ENCODE assay signal across 26 cellular contexts in genomic region chr17:44745301-44745700, GRCh38.
"Had no signal": no experiment of that assay in that cellular context is flagged by ENCODE, and none has a peak within 500 bp of the region (broad histone marks: within the 10 kb centered on the region; RNA-seq: fewer than 3 reads in every experiment).

No MANE protein-coding gene starts in this region.

- ATAC-seq: activated naive CD4-positive, alpha-beta T cell treated with anti-CD3 and anti-CD28 coated beads, Interleukin-2, amount 50 U/mL, for 72 hours; effector memory CD8-positive, alpha-beta T cell; left cardiac atrium; left ventricle myocardium superior; sciatic nerve; stimulated activated naive CD8-positive, alpha-beta T cell treated with anti-CD3 and anti-CD28 coated beads, Interleukin-15, Interleukin-2, amounts not matched to agents 100 U/mL and 50 U/mL, for 24 hours; T-helper 17 cell; WTC11 had no signal

- H3K4me1 ChIP-seq: colonic mucosa, transverse colon had no signal

- H3K27ac ChIP-seq: colonic mucosa, neutrophil, skin epidermis, testis, transverse colon had no signal

- H3K36me3 ChIP-seq: colonic mucosa, transverse colon had no signal

- H3K27me3 ChIP-seq: colonic mucosa, neutrophil, testis, transverse colon had no signal

- H3K4me3 ChIP-seq: colonic mucosa, skin epidermis, testis, transverse colon had no signal

- H3K9me3 ChIP-seq: colonic mucosa, neutrophil, testis, transverse colon had no signal

- DNase-seq: activated CD4-positive, alpha-beta memory T cell treated with anti-CD3 and anti-CD28 coated beads, Interleukin-2, amount 10 ng/mL, durations not matched to agents 7 days and 5 days; activated CD4-positive, alpha-beta T cell treated with anti-CD3 and anti-CD28 coated beads for 1 hour; activated CD4-positive, alpha-beta T cell treated with anti-CD3 and anti-CD28 coated beads, Interleukin-2, amount 10 ng/mL, durations not matched to agents 7 days and 5 days; activated CD8-positive, alpha-beta memory T cell treated with anti-CD3 and anti-CD28 coated beads, Interleukin-2, amount 50 U/mL, for 48 hours; activated T-cell treated with anti-CD3 and anti-CD28 coated beads, Interleukin-2, amount 50 U/mL, for 24 hours; colonic mucosa; effector memory CD8-positive, alpha-beta T cell; foreskin fibroblast; head of caudate nucleus; hippocampal formation; left cardiac atrium; left ventricle myocardium superior; naive B cell; nephron progenitor cell; stimulated activated CD4-positive, alpha-beta T cell treated with anti-CD3 and anti-CD28 coated beads, Interleukin-12 subunit alpha, Interleukin-12 subunit beta, amount 100 ng/mL, for 4 hours; stimulated activated CD4-positive, alpha-beta T cell treated with anti-CD3 and anti-CD28 coated beads, Interleukin-4, amount 100 ng/mL, for 1 hour; stimulated activated naive CD8-positive, alpha-beta T cell treated with anti-CD3 and anti-CD28 coated beads, Interleukin-15, Interleukin-2, amounts not matched to agents 100 U/mL and 50 U/mL, for 24 hours; T-helper 17 cell; T1000; testis; transverse colon had no signal
